In genomic region chr16:30654856-30655255, GRCh38 we compare ENCODE assay signal across 15 cellular contexts. TPM values are rescaled to one million over a fixed set of nuclear protein-coding genes. Genes with fewer than 3 reads are reported as not detected.
DNase-seq lines count a peak whose midpoint lies in the region; ATAC-seq, FAIRE-seq and TF ChIP-seq lines count a peak whose summit lies in the region.
"Had no signal": no experiment of that assay in that cellular context is flagged by ENCODE, and none has a peak within 500 bp of the region (broad histone marks: within the 10 kb centered on the region; RNA-seq: fewer than 3 reads in every experiment).

No MANE protein-coding gene starts in this region.

- DNase-seq in activated T-cell treated with anti-CD3 and anti-CD28 coated beads, Interleukin-2, amount 50 U/mL, for 72 hours, result no peak
- DNase-seq in activated T-cell treated with anti-CD3 and anti-CD28 coated beads for 4 hours (no peak), H7 (peak; percentile 28), astrocyte (ENCODE audit: low read depth) (no peak), NCI-H2171 (lab: John Stamatoyannopoulos, UW) (no peak)
- DNase-seq in stimulated activated effector memory CD8-positive, alpha-beta T cell treated with anti-CD3 and anti-CD28 coated beads, Interleukin-12 subunit alpha, Interleukin-12 subunit beta, amount 100 ng/mL, for 72 hours (ENCODE audit: low spot score in 2 of 2), result no peak
- DNase-seq: BE2C; Caco-2; CD8-positive, alpha-beta T cell; DMS53 had no signal

- H3K27me3 Mint-ChIP-seq in activated T-cell treated with anti-CD3 and anti-CD28 coated beads, Interleukin-2, amount 50 U/mL, for 72 hours (ENCODE audit: low read depth), result no peaks in the 10 kb centered on the region
- H3K27me3 Mint-ChIP-seq in astrocyte (ENCODE audit: low read depth, unreplicated experiment), result no peaks in the 10 kb centered on the region

- no peak overlapping the region for H2AFZ ChIP-seq in astrocyte (ENCODE audit: low read depth, low read length)

- no peaks in the 10 kb centered on the region for H3K9me3 Mint-ChIP-seq in activated T-cell treated with anti-CD3 and anti-CD28 coated beads, Interleukin-2, amount 50 U/mL, for 72 hours
- H3K9me3 Mint-ChIP-seq in astrocyte (ENCODE audit: unreplicated experiment), result no peaks in the 10 kb centered on the region
- no peaks in the 10 kb centered on the region for H3K9me3 Mint-ChIP-seq in stimulated activated effector memory CD8-positive, alpha-beta T cell treated with anti-CD3 and anti-CD28 coated beads, Interleukin-12 subunit alpha, Interleukin-12 subunit beta, amount 100 ng/mL, for 72 hours
- H3K9me3 Mint-ChIP-seq: CD8-positive, alpha-beta T cell had no signal

- H3K4me1 ChIP-seq in astrocyte (ENCODE audit: insufficient read depth, low read length), result peaks cover 15% of the 10 kb centered on the region

- no peak overlapping the region for H3K27ac ChIP-seq in astrocyte (ENCODE audit: low read depth, low read length)
- H3K27ac ChIP-seq: C4-2B had no signal

- no peak for TF ChIP-seq CTCF in astrocyte (IDR thresholded peaks at IDR 0.05; ENCODE audit: insufficient read depth, low read depth, low read length)

- H3K36me3 Mint-ChIP-seq in activated T-cell treated with anti-CD3 and anti-CD28 coated beads, Interleukin-2, amount 50 U/mL, for 72 hours (ENCODE audit: insufficient read depth in 2 of 2), result peaks cover 19 to 31% of the 10 kb centered on the region in 2 donors
- H3K36me3 Mint-ChIP-seq in astrocyte (ENCODE audit: low read depth, unreplicated experiment), result peaks cover 9% of the 10 kb centered on the region
- H3K36me3 Mint-ChIP-seq in stimulated activated effector memory CD8-positive, alpha-beta T cell treated with anti-CD3 and anti-CD28 coated beads, Interleukin-12 subunit alpha, Interleukin-12 subunit beta, amount 100 ng/mL, for 72 hours, result peaks cover 89% of the 10 kb centered on the region

- H3K4me3 ChIP-seq in H7 (ENCODE audit: insufficient read depth, low read depth, low read length), result no peak overlapping the region
- no peak overlapping the region for H3K4me3 ChIP-seq in astrocyte (ENCODE audit: insufficient read depth, low read depth, low read length)

- H3K36me3 ChIP-seq in H7 (replicated peaks; ENCODE audit: control insufficient read depth, insufficient read depth, low read length), result no peaks in the 10 kb centered on the region; the same call in 1 of the 2 replicates
- H3K36me3 ChIP-seq in astrocyte (ENCODE audit: insufficient read depth, low read length), result peaks cover 17% of the 10 kb centered on the region

- no peak overlapping the region for H3K4me2 ChIP-seq in astrocyte (ENCODE audit: low read length)

- H3K27ac Mint-ChIP-seq in activated T-cell treated with anti-CD3 and anti-CD28 coated beads, Interleukin-2, amount 50 U/mL, for 72 hours, result peak overlapping the region; percentile 35
- H3K27ac Mint-ChIP-seq in astrocyte (ENCODE audit: unreplicated experiment), result no peak overlapping the region
- H3K27ac Mint-ChIP-seq in stimulated activated effector memory CD8-positive, alpha-beta T cell treated with anti-CD3 and anti-CD28 coated beads, Interleukin-12 subunit alpha, Interleukin-12 subunit beta, amount 100 ng/mL, for 72 hours, result peak overlapping the region; percentile 100
- H3K27ac Mint-ChIP-seq: CD8-positive, alpha-beta T cell had no signal

- FAIRE-seq in astrocyte (lab: Jason Lieb, UNC), result no peak
- FAIRE-seq: A204.1, HTR-8/SVneo had no signal

- H3K79me2 ChIP-seq in astrocyte (ENCODE audit: insufficient read depth, low read length), result peaks cover 25% of the 10 kb centered on the region

- H3K27me3 ChIP-seq in H7 (ENCODE audit: control insufficient read depth, insufficient read depth, low read length) (peaks cover 15% of the 10 kb centered on the region), astrocyte (ENCODE audit: insufficient read depth, low read length) (no peaks in the 10 kb centered on the region)
- H3K27me3 ChIP-seq: BE2C had no signal

- ATAC-seq in activated T-cell treated with anti-CD3 and anti-CD28 coated beads, Interleukin-2, amount 50 U/mL, for 72 hours (replicated peaks in 1 of 2), result no peak
- no peak for ATAC-seq in stimulated activated effector memory CD8-positive, alpha-beta T cell treated with anti-CD3 and anti-CD28 coated beads, Interleukin-12 subunit alpha, Interleukin-12 subunit beta, amount 100 ng/mL, for 72 hours
- no peak for ATAC-seq in GM18907 (IDR thresholded peaks at IDR 0.05; ENCODE audit: unreplicated experiment)
- ATAC-seq: CD8-positive, alpha-beta T cell; HCT116 had no signal

- no peak overlapping the region for H3K9ac ChIP-seq in astrocyte (ENCODE audit: low read length)

- H3K9me3 ChIP-seq in astrocyte (ENCODE audit: insufficient read depth, low read depth, low read length), result no peaks in the 10 kb centered on the region
- H3K9me3 ChIP-seq: BE2C, Caco-2 had no signal

- H3K4me3 Mint-ChIP-seq in activated T-cell treated with anti-CD3 and anti-CD28 coated beads, Interleukin-2, amount 50 U/mL, for 72 hours, result no peak overlapping the region
- H3K4me3 Mint-ChIP-seq in astrocyte (ENCODE audit: unreplicated experiment), result peak overlapping the region; percentile 35
- no peak overlapping the region for H3K4me3 Mint-ChIP-seq in stimulated activated effector memory CD8-positive, alpha-beta T cell treated with anti-CD3 and anti-CD28 coated beads, Interleukin-12 subunit alpha, Interleukin-12 subunit beta, amount 100 ng/mL, for 72 hours
- H3K4me3 Mint-ChIP-seq: CD8-positive, alpha-beta T cell had no signal

- H3K4me1 Mint-ChIP-seq in activated T-cell treated with anti-CD3 and anti-CD28 coated beads, Interleukin-2, amount 50 U/mL, for 72 hours (ENCODE audit: low read depth), result peaks cover 47% of the 10 kb centered on the region
- peaks cover 13% of the 10 kb centered on the region for H3K4me1 Mint-ChIP-seq in astrocyte (ENCODE audit: low read depth, unreplicated experiment)
- H3K4me1 Mint-ChIP-seq in stimulated activated effector memory CD8-positive, alpha-beta T cell treated with anti-CD3 and anti-CD28 coated beads, Interleukin-12 subunit alpha, Interleukin-12 subunit beta, amount 100 ng/mL, for 72 hours, result peaks cover 44% of the 10 kb centered on the region

- peaks cover 11% of the 10 kb centered on the region for H4K20me1 ChIP-seq in astrocyte (ENCODE audit: insufficient read depth, low read length)

RNA-seq across cellular contexts. Expression of gene FBRS, which starts 3.4 kb away (rescaled TPM):
- total RNA-seq in activated T-cell treated with anti-CD3 and anti-CD28 coated beads, Interleukin-2, amount 50 U/mL, for 72 hours, result 100 to 1,000 TPM; 170 to 185 TPM
- total RNA-seq in H7 (2014; rRNA removed; shearing (Covaris generic)), result 11.5 and 13.4 TPM in 2 replicates
- total RNA-seq in astrocyte, result 69.3 and 75.0 TPM in 2 replicates

RNA-seq across cellular contexts. Expression of gene PRR14, which starts 4.1 kb away (rescaled TPM):
- total RNA-seq in activated T-cell treated with anti-CD3 and anti-CD28 coated beads, Interleukin-2, amount 50 U/mL, for 72 hours, result 100 to 1,000 TPM; 108 to 124 TPM
- 4.7 and 4.8 TPM in 2 replicates for total RNA-seq in H7 (2014; rRNA removed; shearing (Covaris generic))
- total RNA-seq in astrocyte, result 27.3 and 32.1 TPM in 2 replicates

RNA-seq across cellular contexts. Expression of gene SRCAP, which starts 44.1 kb away (rescaled TPM):
- total RNA-seq in activated T-cell treated with anti-CD3 and anti-CD28 coated beads, Interleukin-2, amount 50 U/mL, for 72 hours, result 10 to 100 TPM; 52.9 to 64.7 TPM
- total RNA-seq in H7 (2014; rRNA removed; shearing (Covaris generic)), result 7.4 and 12.1 TPM in 2 replicates
- total RNA-seq in astrocyte, result 48.2 and 50.4 TPM in 2 replicates

RNA-seq across cellular contexts. Expression of gene ZNF689, which starts 44.7 kb away (rescaled TPM):
- total RNA-seq in activated T-cell treated with anti-CD3 and anti-CD28 coated beads, Interleukin-2, amount 50 U/mL, for 72 hours, result 10 to 100 TPM; 12.8 to 17.7 TPM
- 17.3 and 18.7 TPM in 2 replicates for total RNA-seq in H7 (2014; rRNA removed; shearing (Covaris generic))
- total RNA-seq in astrocyte, result 7.5 and 7.9 TPM in 2 replicates
